ENCODE assay signal across 35 cellular contexts in genomic region chr1:247924868-247925267, GRCh38. TPM values are rescaled to one million over a fixed set of nuclear protein-coding genes. Genes with fewer than 3 reads are reported as not detected.
"Had no signal": no experiment of that assay in that cellular context is flagged by ENCODE, and none has a peak within 500 bp of the region (broad histone marks: within the 10 kb centered on the region; RNA-seq: fewer than 3 reads in every experiment).

A gene with protein sequence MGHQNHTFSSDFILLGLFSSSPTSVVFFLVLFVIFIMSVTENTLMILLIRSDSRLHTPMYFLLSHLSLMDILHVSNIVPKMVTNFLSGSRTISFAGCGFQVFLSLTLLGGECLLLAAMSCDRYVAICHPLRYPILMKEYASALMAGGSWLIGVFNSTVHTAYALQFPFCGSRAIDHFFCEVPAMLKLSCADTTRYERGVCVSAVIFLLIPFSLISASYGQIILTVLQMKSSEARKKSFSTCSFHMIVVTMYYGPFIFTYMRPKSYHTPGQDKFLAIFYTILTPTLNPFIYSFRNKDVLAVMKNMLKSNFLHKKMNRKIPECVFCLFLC (plus strand): TSS chr1:247924889. CDS start chr1:247933769, 8,880 bp downstream.

- H3K27me3 Mint-ChIP-seq: activated B cell treated with CpG ODN at 0.5 μM for 24 hours; activated CD8-positive, alpha-beta memory T cell treated with anti-CD3 and anti-CD28 coated beads, Interleukin-2, amount 10 ng/mL, durations not matched to agents 7 days and 5 days; activated naive CD4-positive, alpha-beta T cell treated with anti-CD3 and anti-CD28 coated beads, Interleukin-2, amount 10 ng/mL, durations not matched to agents 7 days and 5 days; activated naive CD8-positive, alpha-beta T cell; activated naive CD8-positive, alpha-beta T cell treated with anti-CD3 and anti-CD28 coated beads, Interleukin-2, amount 50 U/mL, for 24 hours had no signal

- H3K27ac Mint-ChIP-seq: activated B cell treated with CpG ODN at 0.5 μM for 24 hours; activated CD4-positive, alpha-beta memory T cell treated with anti-CD3 and anti-CD28 coated beads for 36 hours; activated CD8-positive, alpha-beta memory T cell treated with anti-CD3 and anti-CD28 coated beads, Interleukin-2, amount 10 ng/mL, durations not matched to agents 7 days and 5 days; activated naive CD4-positive, alpha-beta T cell treated with anti-CD3 and anti-CD28 coated beads, Interleukin-2, amount 10 ng/mL, durations not matched to agents 7 days and 5 days; activated naive CD8-positive, alpha-beta T cell; activated naive CD8-positive, alpha-beta T cell treated with anti-CD3 and anti-CD28 coated beads, Interleukin-2, amount 50 U/mL, for 24 hours; brain; T-cell; T-helper 17 cell had no signal

- H3K4me1 Mint-ChIP-seq: activated B cell treated with CpG ODN at 0.5 μM for 24 hours; activated CD8-positive, alpha-beta memory T cell treated with anti-CD3 and anti-CD28 coated beads, Interleukin-2, amount 10 ng/mL, durations not matched to agents 7 days and 5 days; activated naive CD4-positive, alpha-beta T cell treated with anti-CD3 and anti-CD28 coated beads, Interleukin-2, amount 10 ng/mL, durations not matched to agents 7 days and 5 days; activated naive CD8-positive, alpha-beta T cell treated with anti-CD3 and anti-CD28 coated beads, Interleukin-2, amount 50 U/mL, for 24 hours; brain; T-cell; T-helper 17 cell had no signal

- H3K36me3 Mint-ChIP-seq: activated CD4-positive, alpha-beta memory T cell treated with anti-CD3 and anti-CD28 coated beads for 36 hours; activated CD8-positive, alpha-beta memory T cell treated with anti-CD3 and anti-CD28 coated beads, Interleukin-2, amount 10 ng/mL, durations not matched to agents 7 days and 5 days; activated naive CD4-positive, alpha-beta T cell treated with anti-CD3 and anti-CD28 coated beads, Interleukin-2, amount 10 ng/mL, durations not matched to agents 7 days and 5 days; activated naive CD8-positive, alpha-beta T cell; brain; T-cell had no signal

- DNase-seq: activated B cell treated with CpG ODN at 0.5 μM for 24 hours; activated CD4-positive, alpha-beta memory T cell treated with anti-CD3 and anti-CD28 coated beads for 36 hours; activated CD4-positive, alpha-beta T cell treated with anti-CD3 and anti-CD28 coated beads for 4 hours; activated CD4-positive, alpha-beta T cell treated with anti-CD3 and anti-CD28 coated beads, Interleukin-2, amount 50 U/mL, for 1 hour; activated CD4-positive, CD25-positive, alpha-beta regulatory T cell treated with anti-CD3 and anti-CD28 coated beads, Interleukin-2, amount 50 U/mL, for 72 hours; activated CD8-positive, alpha-beta memory T cell treated with anti-CD3 and anti-CD28 coated beads for 24 hours; activated CD8-positive, alpha-beta memory T cell treated with anti-CD3 and anti-CD28 coated beads, Interleukin-2, amount 10 ng/mL, durations not matched to agents 7 days and 5 days; activated CD8-positive, alpha-beta memory T cell treated with anti-CD3 and anti-CD28 coated beads, Interleukin-2, amount 50 U/mL, for 48 hours; activated effector memory CD4-positive, alpha-beta T cell treated with Interleukin-2 at 50 U/mL for 16 hours; activated naive CD4-positive, alpha-beta T cell treated with anti-CD3 and anti-CD28 coated beads, Interleukin-2, amount 10 ng/mL, durations not matched to agents 7 days and 5 days; activated naive CD8-positive, alpha-beta T cell treated with anti-CD3 and anti-CD28 coated beads, Interleukin-2, amount 50 U/mL, for 24 hours; activated T-cell treated with anti-CD3 and anti-CD28 coated beads, Interleukin-2, amount 50 U/mL, for 48 hours; anterior cingulate cortex; caudate nucleus; cerebellar nuclear complex; Kasumi-1; MG63; NCI-H1105 treated with DMSO at 0.1 percent for 48 hours; NCI-H1436; NCI-H1694; NCI-H1930; NCI-H345; NCI-H524 treated with DMSO at 0.1 percent for 48 hours; RPMI8226; SHP77 treated with DMSO at 0.1 percent for 48 hours; T-cell; T-helper 17 cell; T-helper 9 cell had no signal

- ATAC-seq: activated CD8-positive, alpha-beta memory T cell treated with anti-CD3 and anti-CD28 coated beads, Interleukin-2, amount 10 ng/mL, durations not matched to agents 7 days and 5 days; activated naive CD8-positive, alpha-beta T cell treated with anti-CD3 and anti-CD28 coated beads, Interleukin-2, amount 50 U/mL, for 24 hours; Panc1; SK-N-SH treated with all-trans-retinoic acid at 6 μM for 48 hours; T-cell; T-helper 17 cell had no signal

- H3K4me3 Mint-ChIP-seq: activated B cell treated with CpG ODN at 0.5 μM for 24 hours; activated CD4-positive, alpha-beta memory T cell treated with anti-CD3 and anti-CD28 coated beads for 36 hours; activated CD8-positive, alpha-beta memory T cell treated with anti-CD3 and anti-CD28 coated beads, Interleukin-2, amount 10 ng/mL, durations not matched to agents 7 days and 5 days; activated naive CD4-positive, alpha-beta T cell treated with anti-CD3 and anti-CD28 coated beads, Interleukin-2, amount 10 ng/mL, durations not matched to agents 7 days and 5 days; activated naive CD8-positive, alpha-beta T cell; activated naive CD8-positive, alpha-beta T cell treated with anti-CD3 and anti-CD28 coated beads, Interleukin-2, amount 50 U/mL, for 24 hours; brain; T-cell; T-helper 17 cell had no signal

- H3K9me3 Mint-ChIP-seq: activated B cell treated with CpG ODN at 0.5 μM for 24 hours; activated CD4-positive, alpha-beta memory T cell treated with anti-CD3 and anti-CD28 coated beads for 36 hours; activated naive CD4-positive, alpha-beta T cell treated with anti-CD3 and anti-CD28 coated beads, Interleukin-2, amount 10 ng/mL, durations not matched to agents 7 days and 5 days; activated naive CD8-positive, alpha-beta T cell treated with anti-CD3 and anti-CD28 coated beads, Interleukin-2, amount 50 U/mL, for 24 hours; T-cell had no signal

RNA-seq across cellular contexts. Expression of the gene that starts here (rescaled TPM):
- total RNA-seq: activated B cell treated with CpG ODN at 0.5 μM for 24 hours; activated CD4-positive, alpha-beta memory T cell treated with anti-CD3 and anti-CD28 coated beads for 36 hours; activated CD8-positive, alpha-beta memory T cell treated with anti-CD3 and anti-CD28 coated beads, Interleukin-2, amount 10 ng/mL, durations not matched to agents 7 days and 5 days; bronchial epithelial cell; NCI-H460; SJSA1; T-cell had no signal
